8 cellular contexts compared by ENCODE assay signal in the genomic region with DNA sequence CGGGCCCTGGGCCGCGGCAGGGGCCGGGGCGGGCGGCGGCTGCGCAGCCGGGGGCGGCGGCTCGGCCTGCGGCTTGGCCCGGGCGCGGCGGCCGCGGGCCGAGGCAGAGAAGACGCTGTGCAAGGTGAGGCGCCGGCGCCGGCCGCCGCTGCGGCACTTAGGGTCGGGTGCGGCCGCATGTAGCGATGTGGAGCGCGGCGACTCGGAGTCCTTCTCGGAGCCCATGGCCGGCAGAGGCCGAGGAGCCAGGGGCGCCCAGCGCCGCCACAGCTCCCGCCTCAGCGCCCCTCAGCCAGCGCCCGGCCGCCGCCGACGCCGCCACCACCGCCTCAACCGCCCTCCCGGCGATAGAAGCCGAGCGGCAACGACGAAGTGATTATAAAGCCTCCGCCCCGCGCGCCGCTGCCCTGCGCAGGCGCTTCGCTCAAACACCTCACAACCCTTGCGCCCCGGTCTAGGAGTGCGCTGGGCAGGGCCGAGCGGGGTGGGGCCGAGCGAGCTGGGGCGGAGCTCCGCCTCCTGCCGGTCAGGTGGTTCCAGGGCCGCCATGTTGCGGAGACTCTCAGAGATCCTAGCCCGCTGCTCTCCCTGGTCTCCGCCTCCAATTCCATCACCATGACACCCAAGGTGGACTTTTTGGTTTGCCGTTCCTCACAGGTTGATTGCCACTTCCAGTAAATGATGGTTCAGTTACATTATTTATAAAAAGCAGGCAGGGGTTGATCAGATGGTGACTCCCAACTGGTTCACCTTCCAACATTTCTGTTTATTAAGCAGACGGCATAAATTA. TPM values are rescaled to one million over a fixed set of nuclear protein-coding genes. Genes with fewer than 3 reads are reported as not detected.
DNase-seq lines count a peak whose midpoint lies in the region; ATAC-seq and TF ChIP-seq lines count a peak whose summit lies in the region.

A gene with protein sequence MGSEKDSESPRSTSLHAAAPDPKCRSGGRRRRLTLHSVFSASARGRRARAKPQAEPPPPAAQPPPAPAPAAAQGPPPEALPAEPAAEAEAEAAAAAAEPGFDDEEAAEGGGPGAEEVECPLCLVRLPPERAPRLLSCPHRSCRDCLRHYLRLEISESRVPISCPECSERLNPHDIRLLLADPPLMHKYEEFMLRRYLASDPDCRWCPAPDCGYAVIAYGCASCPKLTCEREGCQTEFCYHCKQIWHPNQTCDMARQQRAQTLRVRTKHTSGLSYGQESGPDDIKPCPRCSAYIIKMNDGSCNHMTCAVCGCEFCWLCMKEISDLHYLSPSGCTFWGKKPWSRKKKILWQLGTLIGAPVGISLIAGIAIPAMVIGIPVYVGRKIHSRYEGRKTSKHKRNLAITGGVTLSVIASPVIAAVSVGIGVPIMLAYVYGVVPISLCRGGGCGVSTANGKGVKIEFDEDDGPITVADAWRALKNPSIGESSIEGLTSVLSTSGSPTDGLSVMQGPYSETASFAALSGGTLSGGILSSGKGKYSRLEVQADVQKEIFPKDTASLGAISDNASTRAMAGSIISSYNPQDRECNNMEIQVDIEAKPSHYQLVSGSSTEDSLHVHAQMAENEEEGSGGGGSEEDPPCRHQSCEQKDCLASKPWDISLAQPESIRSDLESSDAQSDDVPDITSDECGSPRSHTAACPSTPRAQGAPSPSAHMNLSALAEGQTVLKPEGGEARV (minus strand): TSS at position 349 of the 790 bp plus-strand sequence. CDS start 124 bp downstream, at position 225.

- WGBS in right lobe of liver (ENCODE audit: insufficient coverage, low coverage, low lambda C conversion rate, missing lambda C conversion rate) = 2% methylated on average over 12 of the region's 83 CpGs

- no peaks in the 10 kb centered on the region for H3K9me3 ChIP-seq in right lobe of liver

- intact Hi-C loops in right lobe of liver (cut with DNase I) = no loop called here

- peak within 1 kb of the TSS; percentile 82 to 96 (median 87) for H3K4me3 ChIP-seq in right lobe of liver

- TF ChIP-seq CTCF in C4-2B (conservative IDR thresholded peaks at IDR 0.05) = no peak
- peak in 3 of 4 donors; percentile 6 to 30 (median 17) for TF ChIP-seq CTCF in right lobe of liver (IDR thresholded peaks at IDR 0.05)

- peaks cover 0 to 18% (median 4%) of the 10 kb centered on the region in 4 donors for H3K4me1 ChIP-seq in right lobe of liver

- no peaks in the 10 kb centered on the region for H3K36me3 ChIP-seq in right lobe of liver

- H3K27ac ChIP-seq in C4-2B (peak within 1 kb of the TSS; percentile 74), right lobe of liver (peak within 1 kb of the TSS; percentile 78 to 92 (median 90))

- ATAC-seq in GM19395 (IDR thresholded peaks at IDR 0.05; ENCODE audit: unreplicated experiment) = peak; percentile 77
- peak; percentile 70 for ATAC-seq in HG03565 (IDR thresholded peaks at IDR 0.05; ENCODE audit: unreplicated experiment)
- ATAC-seq in right lobe of liver = peak; percentile 94 to 98 (median 97)

- TF ChIP-seq POLR2A in right lobe of liver (IDR thresholded peaks at IDR 0.05) = peak; percentile 98

- no peaks in the 10 kb centered on the region for H3K27me3 ChIP-seq in right lobe of liver

- DNase-seq in NCI-H82 (lab: John Stamatoyannopoulos, UW) (peak; percentile 99), dermis microvascular lymphatic vessel endothelial cell (ENCODE audit: low read depth in 2 of 2) (peak; percentile 81 to 96), right lobe of liver (peak; percentile 97 to 98 (median 97))
- peak; percentile 96 for DNase-seq in activated CD4-positive, alpha-beta T cell treated with anti-CD3 and anti-CD28 coated beads, Interleukin-2, amount 50 U/mL, for 48 hours
- DNase-seq in stimulated activated CD4-positive, alpha-beta T cell treated with anti-CD3 and anti-CD28 coated beads, Interleukin-4, amount 100 ng/mL, for 4 hours = peak; percentile 93 to 94

RNA-seq across cellular contexts. Expression of the gene that starts here (rescaled TPM):
- total RNA-seq in dermis microvascular lymphatic vessel endothelial cell = 14.2 and 16.6 TPM in 2 replicates
- 10 to 100 TPM in 3 of 6 experiments, 1 to 10 TPM in 3; 4.6 to 12.1 (median 8.3) TPM for total RNA-seq in right lobe of liver

Comparison
In these comparisons a context has a peak if more than half of its experiments do, and no peak if none do; other contexts are left out.
1. Peak in every context shown above with its lines: DNase-seq, ATAC-seq, H3K4me3 ChIP-seq and H3K27ac ChIP-seq.